In the genomic region with DNA sequence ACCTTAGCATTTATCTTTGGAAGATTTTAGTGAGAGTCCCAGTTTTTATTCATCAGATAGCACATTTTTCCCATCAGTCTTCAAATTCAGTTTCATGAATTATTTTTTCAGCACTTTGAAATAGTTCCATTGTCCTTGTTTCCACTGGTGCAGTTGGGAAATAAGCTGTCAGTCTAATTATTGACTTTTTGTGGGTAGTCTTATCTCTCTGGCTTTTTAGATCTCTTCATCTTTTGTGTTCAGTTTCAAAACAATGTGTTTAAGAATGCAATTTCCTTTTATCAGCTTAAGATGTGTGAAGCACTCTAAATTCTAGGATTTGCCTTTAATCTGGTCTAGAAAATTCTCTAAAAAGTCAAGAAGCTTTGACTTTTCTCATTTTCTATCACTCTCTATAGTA, we compare ENCODE assay signal across 8 cellular contexts.
"Had no signal": no experiment of that assay in that cellular context is flagged by ENCODE, and none has a peak within 500 bp of the region (broad histone marks: within the 10 kb centered on the region; RNA-seq: fewer than 3 reads in every experiment).

No MANE protein-coding gene starts in this region.

- H3K4me1 Mint-ChIP-seq: GM23338 had no signal

- ATAC-seq: GM23338, HCT116 had no signal

- DNase-seq: H7, KG1 had no signal

- H3K4me3 Mint-ChIP-seq: GM23338, IgD-negative memory B cell had no signal

- H3K27ac Mint-ChIP-seq: GM23338 had no signal

- H2AFZ ChIP-seq: GM23338 had no signal

- FAIRE-seq: H1, HTR-8/SVneo had no signal

- H3K4me2 ChIP-seq: GM23338 had no signal

- H3K4me3 ChIP-seq: GM23338, HAP-1 had no signal

- H3K27me3 Mint-ChIP-seq: IgD-negative memory B cell had no signal
